Comparison of ENCODE assay signal across 15 cellular contexts in genomic region chr17:71791311-71791710, GRCh38.
DNase-seq lines count a peak whose midpoint lies in the region; ATAC-seq, FAIRE-seq and TF ChIP-seq lines count a peak whose summit lies in the region.
"Had no signal": no experiment of that assay in that cellular context is flagged by ENCODE, and none has a peak within 500 bp of the region (broad histone marks: within the 10 kb centered on the region; RNA-seq: fewer than 3 reads in every experiment).

No MANE protein-coding gene starts in this region.

- CTCF ChIA-PET in A549 (lab: Yijun Ruan, JAX) (interaction anchor here (0.8 to 2.2 kb wide), 3 partner anchors 10 to 318 kb away, joined by 3 to 6 read pairs (median 5); no protein-coding TSS in a partner anchor), HCT116 (lab: Charles Lee) (no interaction called here), T-cell (lab: Charles Lee) (no interaction called here)

- H3K27me3 ChIP-seq in HCT116 (ENCODE audit: insufficient read depth, low read length) = no peaks in the 10 kb centered on the region
- no peaks in the 10 kb centered on the region for H3K27me3 ChIP-seq in astrocyte (ENCODE audit: insufficient read depth, low read length)
- no peaks in the 10 kb centered on the region for H3K27me3 ChIP-seq in smooth muscle cell (ENCODE audit: low read depth)
- H3K27me3 ChIP-seq: BE2C had no signal

- H3K4me2 ChIP-seq in A549 = peak overlapping the region; percentile 34; the same call in 1 of the 3 replicates
- no peak overlapping the region for H3K4me2 ChIP-seq in HCT116 (ENCODE audit: low read length)
- peak overlapping the region; percentile 29 for H3K4me2 ChIP-seq in astrocyte (ENCODE audit: low read length)
- peak overlapping the region; percentile 36 for H3K4me2 ChIP-seq in smooth muscle cell

- H3K4me3 ChIP-seq in A549 (no peak overlapping the region), HCT116 (replicated peaks in 1 of 2; ENCODE audit: low read depth in 1 of 2, low read length in 2 of 2) (no peak overlapping the region), astrocyte (ENCODE audit: insufficient read depth, low read depth, low read length) (no peak overlapping the region), smooth muscle cell (no peak overlapping the region)

- TF ChIP-seq POLR2A in A549 (IDR thresholded peaks at IDR 0.05; ENCODE audit: low read length) (no peak), HCT116 (IDR thresholded peaks at IDR 0.05; ENCODE audit: borderline replicate concordance, extremely low read depth, insufficient read depth, insufficient read length) (no peak)

- BruUV-seq in HCT116 (replicated peaks; lab: Mats Ljungman, UMichigan) = no TSS peak

- no peaks in the 10 kb centered on the region for H3K27me3 Mint-ChIP-seq in astrocyte (ENCODE audit: low read depth, unreplicated experiment)
- H3K27me3 Mint-ChIP-seq in T-cell = no peaks in the 10 kb centered on the region
- H3K27me3 Mint-ChIP-seq: CD8-positive, alpha-beta memory T cell; IgD-negative memory B cell had no signal

- no peak for TF ChIP-seq RAD21 in A549 (conservative IDR thresholded peaks at IDR 0.05 in 1 of 2, IDR thresholded peaks at IDR 0.05 in 1 of 2)
- no peak for TF ChIP-seq RAD21 in HCT116 (IDR thresholded peaks at IDR 0.05; ENCODE audit: low read depth)

- H3K9me3 ChIP-seq in A549 (no peaks in the 10 kb centered on the region), HCT116 (ENCODE audit: control insufficient read depth in 1 of 2, insufficient read depth in 1 of 2, low read depth in 1 of 2, low read length in 2 of 2) (no peaks in the 10 kb centered on the region), astrocyte (ENCODE audit: insufficient read depth, low read depth, low read length) (no peaks in the 10 kb centered on the region), smooth muscle cell (replicated peaks; ENCODE audit: low read depth) (no peaks in the 10 kb centered on the region)
- H3K9me3 ChIP-seq: BE2C had no signal

- no peaks in the 10 kb centered on the region for H3K4me1 ChIP-seq in A549
- H3K4me1 ChIP-seq in HCT116 (ENCODE audit: control insufficient read depth in 1 of 2, insufficient read depth in 2 of 2, low read length in 2 of 2) = peaks cover 0 to 6% of the 10 kb centered on the region in 2 experiments; a peak in 1 of 4 replicates
- H3K4me1 ChIP-seq in astrocyte (ENCODE audit: insufficient read depth, low read length) = peaks cover 14% of the 10 kb centered on the region
- H3K4me1 ChIP-seq in smooth muscle cell (ENCODE audit: low read depth) = no peaks in the 10 kb centered on the region
- H3K4me1 ChIP-seq: BE2C had no signal

- POLR2A ChIA-PET in A549 (lab: Yijun Ruan, JAX) = no interaction called here
- POLR2A ChIA-PET in HCT116 (lab: Charles Lee) = no interaction called here
- POLR2A ChIA-PET in T-cell (lab: Charles Lee) = no interaction called here

- no peak overlapping the region for H3K4me3 Mint-ChIP-seq in astrocyte (ENCODE audit: unreplicated experiment)
- H3K4me3 Mint-ChIP-seq in T-cell = no peak overlapping the region
- H3K4me3 Mint-ChIP-seq: CD14-positive monocyte; CD8-positive, alpha-beta memory T cell; IgD-negative memory B cell had no signal

- no peaks in the 10 kb centered on the region for H3F3A ChIP-seq in smooth muscle cell (ENCODE audit: low read depth)

- H3K79me2 ChIP-seq in HCT116 (ENCODE audit: insufficient read depth, low read length) = no peaks in the 10 kb centered on the region
- no peaks in the 10 kb centered on the region for H3K79me2 ChIP-seq in astrocyte (ENCODE audit: insufficient read depth, low read length)
- H3K79me2 ChIP-seq in smooth muscle cell (ENCODE audit: low read depth) = no peaks in the 10 kb centered on the region

- no peaks in the 10 kb centered on the region for H3K9me2 ChIP-seq in HCT116 (ENCODE audit: insufficient read depth)

- ATAC-seq in A549 (no peak), HCT116 (no peak), T-cell (replicated peaks in 1 of 4) (no peak), GM21360 (IDR thresholded peaks at IDR 0.05; ENCODE audit: unreplicated experiment) (no peak)

- whole genome bisulfite sequencing in A549 (ENCODE audit: missing lambda C conversion rate) = 15% methylated on average over 4 of the region's 4 CpGs
- 87% methylated on average over 4 of the region's 4 CpGs for WGBS in smooth muscle cell (ENCODE audit: low lambda C conversion rate)

- FAIRE-seq in A549 (lab: Jason Lieb, UNC) (no peak), astrocyte (lab: Jason Lieb, UNC) (no peak)
- FAIRE-seq: GM19239 had no signal

- no peak for TF ChIP-seq EP300 in A549 (IDR thresholded peaks at IDR 0.05)

- H3K9ac ChIP-seq in HCT116 (ENCODE audit: low read length) (no peak overlapping the region), astrocyte (ENCODE audit: low read length) (no peak overlapping the region), smooth muscle cell (ENCODE audit: low read depth) (no peak overlapping the region)

- H3K27ac Mint-ChIP-seq in astrocyte (ENCODE audit: unreplicated experiment) (no peak overlapping the region), T-cell (no peak overlapping the region)
- H3K27ac Mint-ChIP-seq: CD14-positive monocyte; CD8-positive, alpha-beta memory T cell; IgD-negative memory B cell had no signal

- RAD21 ChIA-PET in HCT116 (lab: Charles Lee; ENCODE audit: low non-redundant PET in 1 of 2, low total read pairs in 2 of 2, uncharacterized antibody in 2 of 2, unreplicated experiment in 2 of 2) = no interaction called here

- no peaks in the 10 kb centered on the region for H4K20me1 ChIP-seq in HCT116 (ENCODE audit: insufficient read depth)
- no peaks in the 10 kb centered on the region for H4K20me1 ChIP-seq in astrocyte (ENCODE audit: insufficient read depth, low read length)
- H4K20me1 ChIP-seq in smooth muscle cell (ENCODE audit: low read depth) = no peaks in the 10 kb centered on the region

- DNase-seq in A549 (ENCODE audit: low read depth in 1 of 2, low spot score in 1 of 2) (no peak), HCT116 (ENCODE audit: low read depth, low spot score) (no peak), astrocyte (ENCODE audit: low read depth) (no peak), smooth muscle cell (lab: John Stamatoyannopoulos, UW; ENCODE audit: unreplicated experiment) (no peak), T-cell (no peak), mucosa of gallbladder (ENCODE audit: low spot score) (no peak)
- DNase-seq: BE2C; CD8-positive, alpha-beta memory T cell; DMS53; GF-D8; KG1 had no signal

- H3K36me3 Mint-ChIP-seq in astrocyte (ENCODE audit: low read depth, unreplicated experiment) (no peaks in the 10 kb centered on the region), T-cell (no peaks in the 10 kb centered on the region)
- H3K36me3 Mint-ChIP-seq: CD14-positive monocyte; CD8-positive, alpha-beta memory T cell had no signal

- H2AFZ ChIP-seq in HCT116 (ENCODE audit: low read depth, low read length, poor library complexity, severe bottlenecking) (peak overlapping the region; percentile 21), astrocyte (ENCODE audit: low read depth, low read length) (no peak overlapping the region), smooth muscle cell (ENCODE audit: low read depth) (no peak overlapping the region)

- H3K36me3 ChIP-seq in HCT116 (ENCODE audit: control insufficient read depth in 1 of 2, insufficient read depth in 2 of 2, low read length in 2 of 2) (no peaks in the 10 kb centered on the region), astrocyte (ENCODE audit: insufficient read depth, low read length) (no peaks in the 10 kb centered on the region), smooth muscle cell (ENCODE audit: low read depth) (no peaks in the 10 kb centered on the region)
- H3K36me3 ChIP-seq: BE2C had no signal

- H3K4me1 Mint-ChIP-seq in astrocyte (ENCODE audit: low read depth, unreplicated experiment) (peaks cover 13% of the 10 kb centered on the region), T-cell (no peaks in the 10 kb centered on the region)
- H3K4me1 Mint-ChIP-seq: CD14-positive monocyte; CD8-positive, alpha-beta memory T cell; IgD-negative memory B cell had no signal

- TF ChIP-seq CTCF in A549 (IDR thresholded peaks at IDR 0.05) = no peak
- TF ChIP-seq CTCF in HCT116 (IDR thresholded peaks at IDR 0.05 in 2 of 3, conservative IDR thresholded peaks at IDR 0.05 in 1 of 3; ENCODE audit: borderline replicate concordance in 1 of 3, insufficient read depth in 1 of 3, low read depth in 2 of 3, low read length in 2 of 3) = no peak
- TF ChIP-seq CTCF in astrocyte (IDR thresholded peaks at IDR 0.05; ENCODE audit: insufficient read depth, low read depth, low read length) = no peak
- TF ChIP-seq CTCF in smooth muscle cell (IDR thresholded peaks at IDR 0.05; ENCODE audit: borderline replicate concordance, insufficient read depth, poor library complexity, severe bottlenecking) = no peak

- intact Hi-C loops in HCT116 (cut with micrococcal nuclease) = no loop called here

- H3K9me3 Mint-ChIP-seq in astrocyte (ENCODE audit: unreplicated experiment) = no peaks in the 10 kb centered on the region
- H3K9me3 Mint-ChIP-seq in T-cell = peaks cover 6 to 10% (median 7%) of the 10 kb centered on the region in 3 donors

- H3K27ac ChIP-seq in A549 = no peak overlapping the region
- H3K27ac ChIP-seq in HCT116 (ENCODE audit: low read depth, low read length) = no peak overlapping the region
- H3K27ac ChIP-seq in astrocyte (ENCODE audit: low read depth, low read length) = no peak overlapping the region
- no peak overlapping the region for H3K27ac ChIP-seq in smooth muscle cell (ENCODE audit: low read depth)

TF ChIP-seq in A549, 52 proteins besides CTCF, POLR2A, EP300 and RAD21 (continues in another document):
- no peak for TF ChIP-seq CBX8 (IDR thresholded peaks at IDR 0.05)
- no peak for TF ChIP-seq MAX (IDR thresholded peaks at IDR 0.05)
- TF ChIP-seq JUNB (IDR thresholded peaks at IDR 0.05) = no peak

TF ChIP-seq in HCT116, 20 proteins besides CTCF, POLR2A, EP300 and RAD21:
- no peak for TF ChIP-seq EZH2phosphoT487 (IDR thresholded peaks at IDR 0.05; ENCODE audit: borderline replicate concordance)
- no peak for TF ChIP-seq CBX3 (IDR thresholded peaks at IDR 0.05; ENCODE audit: low read depth)
- TF ChIP-seq EGR1 (IDR thresholded peaks at IDR 0.05; ENCODE audit: low read depth) = no peak
- TF ChIP-seq FOSL1 (IDR thresholded peaks at IDR 0.05; ENCODE audit: low read depth) = no peak
- TF ChIP-seq SIN3A (IDR thresholded peaks at IDR 0.05; ENCODE audit: low read depth) = no peak
- no peak for TF ChIP-seq POLR2AphosphoS5 (IDR thresholded peaks at IDR 0.05; ENCODE audit: low read depth, low read length)
